8 cellular contexts compared by ENCODE assay signal in genomic region chr6:139996253-139996834, GRCh38.
A peak's percentile ranks its signal among the peaks of the same experiment; 100 is the strongest.
DNase-seq lines count a peak whose midpoint lies in the region; ATAC-seq and TF ChIP-seq lines count a peak whose summit lies in the region.

No MANE protein-coding gene starts in this region.

- ATAC-seq in GM21381 (IDR thresholded peaks at IDR 0.05; ENCODE audit: unreplicated experiment): peak; percentile 67

- H3K27ac ChIP-seq in brain microvascular endothelial cell: no peak overlapping the region

- TF ChIP-seq CTCF in GM10266 (IDR thresholded peaks at IDR 0.05; ENCODE audit: control insufficient read depth, insufficient read depth, low read depth, missing control alignments) (peak; percentile 11), brain microvascular endothelial cell (IDR thresholded peaks at IDR 0.05; ENCODE audit: low read depth, low read length, missing control alignments) (peak; percentile 11)

- DNase-seq in GM10266 (ENCODE audit: extremely low spot score): peak; percentile 22
- peak; percentile 82 for DNase-seq in HS-27A (ENCODE audit: low read depth)
- no peak for DNase-seq in brain microvascular endothelial cell
- no peak for DNase-seq in activated CD8-positive, alpha-beta memory T cell treated with anti-CD3 and anti-CD28 coated beads for 24 hours
- no peak for DNase-seq in inferior parietal cortex (ENCODE audit: extremely low spot score)
- no peak for DNase-seq in nucleus accumbens (lab: John Stamatoyannopoulos, UW)
- DNase-seq in foreskin melanocyte: no peak

- H3K4me3 ChIP-seq in brain microvascular endothelial cell (ENCODE audit: low read depth, low read length): no peak overlapping the region

- H3K36me3 ChIP-seq in brain microvascular endothelial cell (replicated peaks): no peaks in the 10 kb centered on the region

- no peaks in the 10 kb centered on the region for H3K27me3 ChIP-seq in brain microvascular endothelial cell (replicated peaks)

- in situ Hi-C loops in brain microvascular endothelial cell (cut with HindIII; ENCODE audit: low pct_ligation_motif_present, low sequenced_read_pairs): no loop called here

Comparison
In these comparisons a context has a peak if more than half of its experiments do, and no peak if none do; other contexts are left out.
1. DNase-seq: peak in GM10266 (single experiment) and HS-27A (single experiment); none in brain microvascular endothelial cell (single experiment), activated CD8-positive, alpha-beta memory T cell treated with anti-CD3 and anti-CD28 coated beads for 24 hours (single experiment), inferior parietal cortex (single experiment), nucleus accumbens (0 of 56) and foreskin melanocyte (single experiment).